15 cellular contexts compared by ENCODE assay signal in genomic region chr1:152968248-152968647, GRCh38.
A peak's percentile ranks its signal among the peaks of the same experiment; 100 is the strongest.
DNase-seq lines count a peak whose midpoint lies in the region; ATAC-seq and TF ChIP-seq lines count a peak whose summit lies in the region.
"Had no signal": no experiment of that assay in that cellular context is flagged by ENCODE, and none has a peak within 500 bp of the region (broad histone marks: within the 10 kb centered on the region; RNA-seq: fewer than 3 reads in every experiment).

No MANE protein-coding gene starts in this region.

- in situ Hi-C loops in brain microvascular endothelial cell (cut with HindIII; ENCODE audit: low pct_ligation_motif_present, low sequenced_read_pairs): no loop called here

- no peaks in the 10 kb centered on the region for H3K27me3 ChIP-seq in brain microvascular endothelial cell (replicated peaks)
- H3K27me3 ChIP-seq: gastroesophageal sphincter had no signal

- H3K9me3 Mint-ChIP-seq in stimulated activated naive CD8-positive, alpha-beta T cell treated with anti-CD3 and anti-CD28 coated beads, Interleukin-15, amount 100 ng/mL, for 72 hours: no peaks in the 10 kb centered on the region
- H3K9me3 Mint-ChIP-seq: activated CD4-positive, alpha-beta memory T cell treated with anti-CD3 and anti-CD28 coated beads for 36 hours; activated naive CD8-positive, alpha-beta T cell treated with anti-CD3 and anti-CD28 coated beads, Interleukin-2, amount 10 ng/mL, durations not matched to agents 7 days and 5 days had no signal

- H3K27ac Mint-ChIP-seq in stimulated activated naive CD8-positive, alpha-beta T cell treated with anti-CD3 and anti-CD28 coated beads, Interleukin-15, amount 100 ng/mL, for 72 hours: no peak overlapping the region
- H3K27ac Mint-ChIP-seq: activated CD4-positive, alpha-beta memory T cell treated with anti-CD3 and anti-CD28 coated beads for 36 hours; activated naive CD8-positive, alpha-beta T cell treated with anti-CD3 and anti-CD28 coated beads, Interleukin-2, amount 10 ng/mL, durations not matched to agents 7 days and 5 days had no signal

- no peaks in the 10 kb centered on the region for H3K27me3 Mint-ChIP-seq in stimulated activated naive CD8-positive, alpha-beta T cell treated with anti-CD3 and anti-CD28 coated beads, Interleukin-15, amount 100 ng/mL, for 72 hours

- no peak overlapping the region for H3K4me3 Mint-ChIP-seq in stimulated activated naive CD8-positive, alpha-beta T cell treated with anti-CD3 and anti-CD28 coated beads, Interleukin-15, amount 100 ng/mL, for 72 hours
- H3K4me3 Mint-ChIP-seq: activated CD4-positive, alpha-beta memory T cell treated with anti-CD3 and anti-CD28 coated beads for 36 hours; activated naive CD8-positive, alpha-beta T cell treated with anti-CD3 and anti-CD28 coated beads, Interleukin-2, amount 10 ng/mL, durations not matched to agents 7 days and 5 days; H9 had no signal

- ATAC-seq in GM19372 (IDR thresholded peaks at IDR 0.05; ENCODE audit: low read depth, unreplicated experiment): peak; percentile 64
- peak; percentile 91 for ATAC-seq in HG02798 (IDR thresholded peaks at IDR 0.05; ENCODE audit: poor library complexity, unreplicated experiment)
- peak; percentile 94 for ATAC-seq in HG03558 (IDR thresholded peaks at IDR 0.05; ENCODE audit: extremely low read depth, unreplicated experiment)
- ATAC-seq in stimulated activated naive CD8-positive, alpha-beta T cell treated with anti-CD3 and anti-CD28 coated beads, Interleukin-15, amount 100 ng/mL, for 72 hours: no peak
- ATAC-seq: gastroesophageal sphincter, left ventricle myocardium superior had no signal

- TF ChIP-seq CTCF in GM12864 (IDR thresholded peaks at IDR 0.05; ENCODE audit: low read depth, low read length, missing control alignments) (no peak), brain microvascular endothelial cell (IDR thresholded peaks at IDR 0.05; ENCODE audit: low read depth, low read length, missing control alignments) (no peak)

- DNase-seq in GM12864 (ENCODE audit: low read depth): peak; percentile 47
- no peak for DNase-seq in brain microvascular endothelial cell
- DNase-seq in epidermal melanocyte (ENCODE audit: insufficient read length, low spot score): no peak
- DNase-seq in globus pallidus (ENCODE audit: low spot score): no peak
- DNase-seq in stimulated activated naive CD8-positive, alpha-beta T cell treated with anti-CD3 and anti-CD28 coated beads, Interleukin-15, amount 100 ng/mL, for 72 hours: no peak
- DNase-seq: activated CD4-positive, alpha-beta memory T cell treated with anti-CD3 and anti-CD28 coated beads for 36 hours; activated naive CD8-positive, alpha-beta T cell treated with anti-CD3 and anti-CD28 coated beads, Interleukin-2, amount 10 ng/mL, durations not matched to agents 7 days and 5 days; H9; left ventricle myocardium superior; occipital lobe; stimulated activated CD4-positive, alpha-beta T cell treated with anti-CD3 and anti-CD28 coated beads, Interleukin-4, amount 100 ng/mL, for 24 hours had no signal

- H3K4me3 ChIP-seq in GM12864 (ENCODE audit: low read depth, low read length) (no peak overlapping the region), brain microvascular endothelial cell (ENCODE audit: low read depth, low read length) (no peak overlapping the region)
- H3K4me3 ChIP-seq: gastroesophageal sphincter had no signal

- no peaks in the 10 kb centered on the region for H3K4me1 Mint-ChIP-seq in stimulated activated naive CD8-positive, alpha-beta T cell treated with anti-CD3 and anti-CD28 coated beads, Interleukin-15, amount 100 ng/mL, for 72 hours
- H3K4me1 Mint-ChIP-seq: activated naive CD8-positive, alpha-beta T cell treated with anti-CD3 and anti-CD28 coated beads, Interleukin-2, amount 10 ng/mL, durations not matched to agents 7 days and 5 days; H9 had no signal

- no peak overlapping the region for H3K27ac ChIP-seq in brain microvascular endothelial cell
- H3K27ac ChIP-seq: gastroesophageal sphincter had no signal

- no peaks in the 10 kb centered on the region for H3K36me3 ChIP-seq in brain microvascular endothelial cell (replicated peaks)
- H3K36me3 ChIP-seq: gastroesophageal sphincter had no signal
